ENCODE assay signal across 11 cellular contexts in genomic region chr9:78366827-78367226, GRCh38.
DNase-seq lines count a peak whose midpoint lies in the region; ATAC-seq lines count a peak whose summit lies in the region.
"Had no signal": no experiment of that assay in that cellular context is flagged by ENCODE, and none has a peak within 500 bp of the region (broad histone marks: within the 10 kb centered on the region; RNA-seq: fewer than 3 reads in every experiment).

No MANE protein-coding gene starts in this region.

- DNase-seq in NCI-H748 (lab: John Stamatoyannopoulos, UW; ENCODE audit: unreplicated experiment) = peak; percentile 18
- no peak for DNase-seq in NCI-H748 treated with DMSO at 0.1 percent for 48 hours (lab: John Stamatoyannopoulos, UW)
- DNase-seq in NCI-H69 (lab: John Stamatoyannopoulos, UW) = peak; percentile 83
- DNase-seq in glomerular visceral epithelial cell (ENCODE audit: extremely low spot score) = peak; percentile 72
- no peak for DNase-seq in nucleus accumbens (lab: John Stamatoyannopoulos, UW)
- DNase-seq: BE2C, H7, NCI-H774 had no signal

- no peak for ATAC-seq in HG03135 (IDR thresholded peaks at IDR 0.05; ENCODE audit: unreplicated experiment)
- ATAC-seq in HG03521 (IDR thresholded peaks at IDR 0.05; ENCODE audit: unreplicated experiment) = no peak
- ATAC-seq: Right ventricle myocardium inferior had no signal

Comparison
In these comparisons a context has a peak if more than half of its experiments do, and no peak if none do; other contexts are left out.
1. DNase-seq: peak in NCI-H748 (single experiment), NCI-H69 (single experiment) and glomerular visceral epithelial cell (single experiment); none in NCI-H748 treated with DMSO at 0.1 percent for 48 hours (single experiment) and nucleus accumbens (0 of 56).